In the genomic region with DNA sequence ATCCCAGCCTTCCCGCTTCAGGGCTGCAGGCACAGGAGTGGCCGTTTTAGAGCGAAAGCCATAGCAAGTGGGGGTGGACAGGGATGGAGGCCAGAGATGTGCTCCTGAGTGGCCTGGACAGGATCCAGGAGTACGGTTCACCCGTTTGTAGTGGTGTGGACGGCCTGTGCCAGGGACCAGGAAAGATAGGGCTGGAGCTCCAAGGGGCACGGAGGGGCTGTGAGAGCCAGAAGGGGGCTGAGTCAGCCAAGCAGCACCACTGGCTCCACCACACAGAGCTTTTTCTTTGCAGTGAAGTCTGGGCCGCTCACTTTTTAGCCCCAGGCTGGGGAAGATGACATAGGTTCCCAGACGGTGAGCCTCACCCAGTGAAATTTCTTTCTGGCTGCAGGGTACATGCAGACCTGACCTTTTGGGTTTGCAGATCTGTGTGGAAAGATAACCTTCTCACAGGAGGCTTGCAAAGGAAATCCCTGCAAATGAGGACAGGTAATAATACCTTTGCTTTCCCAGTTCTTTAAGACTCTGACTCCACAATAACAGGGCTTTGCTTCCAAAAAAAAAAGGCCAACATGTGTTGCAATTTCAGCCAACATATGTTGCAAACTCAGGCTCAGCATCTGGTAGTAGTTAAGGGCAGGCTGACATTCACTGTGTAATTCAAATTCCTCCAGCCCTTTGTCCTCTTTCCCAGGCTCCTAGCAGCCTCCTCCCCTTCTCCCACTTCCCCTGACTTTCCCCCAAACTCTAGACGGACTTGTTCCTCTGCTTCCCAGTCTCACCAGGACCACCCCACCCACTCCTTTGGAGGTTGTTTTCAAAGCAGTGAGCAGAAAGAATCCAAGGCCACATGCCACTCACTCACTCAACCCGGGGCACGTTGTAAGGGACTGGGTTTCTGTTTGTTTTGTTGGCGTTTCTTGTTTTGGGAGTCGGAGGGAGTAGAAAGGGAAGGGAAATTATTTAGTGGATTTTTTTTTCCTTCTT, we compare ENCODE assay signal across 8 cellular contexts. TPM values are rescaled to one million over a fixed set of nuclear protein-coding genes. Genes with fewer than 3 reads are reported as not detected.
DNase-seq lines count a peak whose midpoint lies in the region; ATAC-seq, FAIRE-seq and TF ChIP-seq lines count a peak whose summit lies in the region.

No MANE protein-coding gene starts in this region.

- peak overlapping the region; percentile 18 for H4K5ac ChIP-seq in H1 (ENCODE audit: insufficient read length, low read depth, low read length)

- no TSS peak for BruUV-seq in OCI-LY7 (replicated peaks; lab: Mats Ljungman, UMichigan)

- CTCF ChIA-PET in A549 (lab: Yijun Ruan, JAX) = interaction anchor here (0.6 to 1.9 kb wide), 12 partner anchors 10 to 103 kb away, joined by 3 to 7 read pairs (median 4); partner anchors contain the start of gene WDR35
- CTCF ChIA-PET in H1 (lab: Charles Lee; ENCODE audit: partially characterized antibody) = interaction anchor here (0.6 to 5.0 kb wide), 9 partner anchors 10 to 571 kb away, joined by 3 to 31 read pairs (median 3); no protein-coding TSS in a partner anchor
- CTCF ChIA-PET in OCI-LY7 (lab: Charles Lee; ENCODE audit: unreplicated experiment) = no interaction called here
- CTCF ChIA-PET in naive thymus-derived CD4-positive, alpha-beta T cell (lab: Charles Lee) = no interaction called here

- 0 out of 7 replicates have a peak overlapping the region, but pooled peaks of 1 of the 4 experiments have one; percentile 20 for H3K9ac ChIP-seq in H1 (replicated peaks in 1 of 4; ENCODE audit: extremely low read depth in 1 of 4, low read depth in 3 of 4, low read length in 3 of 4)

- no peak overlapping the region for H3K14ac ChIP-seq in H1 (ENCODE audit: insufficient read length)

- H3K36me3 Mint-ChIP-seq in naive thymus-derived CD4-positive, alpha-beta T cell = peaks cover 0 to 3% (median 0%) of the 10 kb centered on the region in 5 donors

- FAIRE-seq in A549 (lab: Jason Lieb, UNC) (no peak), H1 (lab: Jason Lieb, UNC) (no peak)

- no peaks in the 10 kb centered on the region for H3K9me2 ChIP-seq in OCI-LY7 (ENCODE audit: insufficient read depth, low read length)

- H3K23me2 ChIP-seq in H1 (ENCODE audit: low read depth, low read length) = no peaks in the 10 kb centered on the region

- H3K4me3 Mint-ChIP-seq in naive thymus-derived CD4-positive, alpha-beta T cell = no peak overlapping the region

- H2BK12ac ChIP-seq in H1 (ENCODE audit: low read depth, low read length) = peak overlapping the region; percentile 77; the same call in 1 of the 2 replicates

- TF ChIP-seq RAD21 in A549 (conservative IDR thresholded peaks at IDR 0.05 in 1 of 2, IDR thresholded peaks at IDR 0.05 in 1 of 2) (peak in 1 of 2 experiments; percentile 30; a peak in 1 of 5 replicates), H1 (IDR thresholded peaks at IDR 0.05 in 1 of 2, conservative IDR thresholded peaks at IDR 0.05 in 1 of 2; ENCODE audit: low read depth in 2 of 2, low read length in 2 of 2) (no peak)

- peaks cover 0 to 4% (median 0%) of the 10 kb centered on the region in 7 donors for H3K4me1 Mint-ChIP-seq in naive thymus-derived CD4-positive, alpha-beta T cell

- H3K18ac ChIP-seq in H1 (ENCODE audit: extremely low read depth, low read length) = peak overlapping the region; percentile 86

- no peak overlapping the region for H3K4ac ChIP-seq in H1 (replicated peaks; ENCODE audit: insufficient read length, low read depth, low read length)

- no peak overlapping the region for H3K23ac ChIP-seq in H1 (ENCODE audit: insufficient read length)

- H3K4me1 ChIP-seq in A549 (peaks cover 47% of the 10 kb centered on the region), H1 (replicated peaks in 1 of 4; ENCODE audit: control insufficient read depth in 3 of 4, insufficient read depth in 4 of 4, low read length in 3 of 4) (peaks cover 0 to 9% (median 5%) of the 10 kb centered on the region in 4 experiments; a peak in 6 of 7 replicates), mucosa of descending colon (ENCODE audit: low read depth) (peaks cover 2% of the 10 kb centered on the region), OCI-LY7 (ENCODE audit: insufficient read depth, low read length, poor library complexity, severe bottlenecking) (no peaks in the 10 kb centered on the region)
- H3K4me1 ChIP-seq in naive thymus-derived CD4-positive, alpha-beta T cell (ENCODE audit: control insufficient read depth in 2 of 2, insufficient read depth in 2 of 2, low read length in 2 of 2) = no peaks in the 10 kb centered on the region

- H3K4me2 ChIP-seq in A549 = peak overlapping the region; percentile 62
- peak overlapping the region; percentile 40 to 51; a peak in 2 of 4 replicates for H3K4me2 ChIP-seq in H1 (ENCODE audit: insufficient read depth in 1 of 2, low read depth in 2 of 2, low read length in 2 of 2)
- H3K4me2 ChIP-seq in OCI-LY7 (ENCODE audit: low read length) = no peak overlapping the region

- H3K27ac ChIP-seq in A549 (peak overlapping the region; percentile 85 to 88), H1 (ENCODE audit: low read depth, low read length) (no peak overlapping the region), OCI-LY7 (ENCODE audit: low read depth, low read length, poor library complexity, severe bottlenecking) (no peak overlapping the region)
- H3K27ac ChIP-seq in naive thymus-derived CD4-positive, alpha-beta T cell (ENCODE audit: low read depth, low read length) = no peak overlapping the region

- H4K8ac ChIP-seq in H1 (ENCODE audit: extremely low read depth, insufficient read depth, low read length) = peak overlapping the region; percentile 85

- peaks cover 0 to 13% (median 4%) of the 10 kb centered on the region in 5 donors for H3K27me3 Mint-ChIP-seq in naive thymus-derived CD4-positive, alpha-beta T cell

- H3K9me3 ChIP-seq in A549 (peaks cover 8% of the 10 kb centered on the region; the same call in 1 of the 3 replicates), H1 (ENCODE audit: insufficient read depth in 2 of 2, low read depth in 1 of 2, low read length in 1 of 2) (no peaks in the 10 kb centered on the region), mucosa of descending colon (no peaks in the 10 kb centered on the region), OCI-LY7 (ENCODE audit: low read length) (no peaks in the 10 kb centered on the region)
- no peaks in the 10 kb centered on the region for H3K9me3 ChIP-seq in naive thymus-derived CD4-positive, alpha-beta T cell (ENCODE audit: control insufficient read depth in 2 of 3, low read length in 3 of 3)

- no peak for TF ChIP-seq POLR2A in A549 (IDR thresholded peaks at IDR 0.05; ENCODE audit: low read length)
- TF ChIP-seq POLR2A in H1 (IDR thresholded peaks at IDR 0.05; ENCODE audit: control extremely low read depth in 1 of 2, low read depth in 2 of 2, low read length in 2 of 2) = no peak; a peak in 1 of 3 replicates

- peak overlapping the region; percentile 94 for H4K91ac ChIP-seq in H1 (replicated peaks; ENCODE audit: insufficient read length, low read length)

- no peaks in the 10 kb centered on the region for H3K36me3 ChIP-seq in H1 (ENCODE audit: control insufficient read depth in 2 of 4, insufficient read depth in 4 of 4, low read length in 3 of 4)
- H3K36me3 ChIP-seq in mucosa of descending colon (ENCODE audit: low read depth) = no peaks in the 10 kb centered on the region
- H3K36me3 ChIP-seq in OCI-LY7 (ENCODE audit: insufficient read depth, low read length) = no peaks in the 10 kb centered on the region
- H3K36me3 ChIP-seq in naive thymus-derived CD4-positive, alpha-beta T cell (ENCODE audit: control insufficient read depth in 2 of 3, insufficient read depth in 3 of 3, low read length in 3 of 3) = no peaks in the 10 kb centered on the region

- intact Hi-C loops in mucosa of descending colon (cut with DNase I, micrococcal nuclease) = no loop called here
- intact Hi-C loops in OCI-LY7 (cut with micrococcal nuclease; ENCODE audit: unreplicated experiment) = no loop called here
- intact Hi-C loops in naive thymus-derived CD4-positive, alpha-beta T cell (cut with micrococcal nuclease) = no loop called here

- peak overlapping the region; percentile 27; the same call in 1 of the 2 replicates for H2BK5ac ChIP-seq in H1 (ENCODE audit: low read depth, low read length)

- POLR2A ChIA-PET in A549 (lab: Yijun Ruan, JAX) (interaction anchor here (0.6 to 3.1 kb wide), 5 partner anchors 20 to 162 kb away, joined by 4 to 30 read pairs (median 4); partner anchors contain the start of genes LAPTM4A and WDR35), H1 (lab: Charles Lee; ENCODE audit: partially characterized antibody) (interaction anchor here (0.8 to 1.8 kb wide), 4 partner anchors 17 to 58 kb away, joined by 3 to 4 read pairs (median 3); no protein-coding TSS in a partner anchor), OCI-LY7 (lab: Charles Lee) (no interaction called here)
- POLR2A ChIA-PET in naive thymus-derived CD4-positive, alpha-beta T cell (lab: Charles Lee) = no interaction called here

- H2BK15ac ChIP-seq in H1 (ENCODE audit: low read length) = no peak overlapping the region

- H3K27ac Mint-ChIP-seq in naive thymus-derived CD4-positive, alpha-beta T cell = no peak overlapping the region

- no peaks in the 10 kb centered on the region for H3K27me3 ChIP-seq in H1 (replicated peaks in 1 of 4; ENCODE audit: control insufficient read depth in 3 of 4, extremely low read depth in 1 of 4, insufficient read depth in 3 of 4, low read length in 3 of 4)
- H3K27me3 ChIP-seq in naive thymus-derived CD4-positive, alpha-beta T cell (ENCODE audit: control insufficient read depth in 2 of 2, insufficient read depth in 2 of 2, low read length in 2 of 2) = no peaks in the 10 kb centered on the region

- TF ChIP-seq EP300 in A549 (IDR thresholded peaks at IDR 0.05) = peak in 1 of 2 experiments; percentile 70; a peak in 2 of 5 replicates
- TF ChIP-seq EP300 in H1 (IDR thresholded peaks at IDR 0.05; ENCODE audit: borderline replicate concordance in 1 of 2, low read depth in 2 of 2, low read length in 2 of 2) = no peak

- H3K4me3 ChIP-seq in A549 = no peak overlapping the region
- no peak overlapping the region for H3K4me3 ChIP-seq in H1 (ENCODE audit: extremely low read depth in 1 of 4, insufficient read depth in 2 of 4, low read depth in 3 of 4, low read length in 4 of 4)
- H3K4me3 ChIP-seq in mucosa of descending colon = no peak overlapping the region
- H3K4me3 ChIP-seq in OCI-LY7 (ENCODE audit: low read depth, low read length, poor library complexity, severe bottlenecking) = no peak overlapping the region
- H3K4me3 ChIP-seq in naive thymus-derived CD4-positive, alpha-beta T cell (ENCODE audit: low read length) = no peak overlapping the region

- no peaks in the 10 kb centered on the region for H3K79me2 ChIP-seq in H1 (ENCODE audit: control insufficient read depth in 1 of 2, insufficient read depth in 2 of 2, low read length in 2 of 2)
- H3K79me2 ChIP-seq in OCI-LY7 (ENCODE audit: insufficient read depth, low read depth, low read length) = no peaks in the 10 kb centered on the region

- H4K20me1 ChIP-seq in H1 (replicated peaks in 1 of 2; ENCODE audit: control insufficient read depth in 1 of 2, insufficient read depth in 2 of 2, low read length in 2 of 2) (no peaks in the 10 kb centered on the region), OCI-LY7 (ENCODE audit: insufficient read depth, low read length) (no peaks in the 10 kb centered on the region)

- H3K9me3 Mint-ChIP-seq in naive thymus-derived CD4-positive, alpha-beta T cell = peaks cover 0 to 6% (median 0%) of the 10 kb centered on the region in 11 donors

- H3K56ac ChIP-seq in H1 (replicated peaks; ENCODE audit: insufficient read length, low read depth, low read length) = no peak overlapping the region

- ATAC-seq in A549 (peak; percentile 87 to 92), mucosa of descending colon (peak; percentile 59)
- no peak for ATAC-seq in naive thymus-derived CD4-positive, alpha-beta T cell

- H2BK20ac ChIP-seq in H1 (ENCODE audit: low read length) = 0 out of 2 replicates have a peak overlapping the region, but pooled peaks have one; percentile 62

- DNase-seq in A549 (ENCODE audit: low read depth in 1 of 2, low spot score in 1 of 2) (peak; percentile 59 to 84), NCI-H1694 treated with DMSO at 0.1 percent for 48 hours (lab: John Stamatoyannopoulos, UW) (peak; percentile 94), H1 (ENCODE audit: low read depth in 1 of 2, low spot score in 2 of 2) (peak; percentile 21 to 54), mucosa of descending colon (no peak), RPMI8226 (no peak), OCI-LY7 (ENCODE audit: low spot score) (no peak), DMS153 (lab: John Stamatoyannopoulos, UW) (no peak)
- no peak for DNase-seq in naive thymus-derived CD4-positive, alpha-beta T cell

- TF ChIP-seq CTCF in A549 (IDR thresholded peaks at IDR 0.05) (no peak), H1 (IDR thresholded peaks at IDR 0.05; ENCODE audit: control extremely low read depth in 1 of 3, insufficient read depth in 1 of 3, low read depth in 1 of 3, low read length in 3 of 3) (no peak), mucosa of descending colon (IDR thresholded peaks at IDR 0.05) (no peak), OCI-LY7 (conservative IDR thresholded peaks at IDR 0.05; ENCODE audit: low read length) (no peak)

- no peak overlapping the region for H2AK5ac ChIP-seq in H1 (ENCODE audit: low read depth, low read length)

- H2AFZ ChIP-seq in H1 (ENCODE audit: low read length) (peak overlapping the region; percentile 100), OCI-LY7 (ENCODE audit: low read length) (no peak overlapping the region)

- H3K79me1 ChIP-seq in H1 (ENCODE audit: low read depth, low read length) = no peaks in the 10 kb centered on the region

- 20% methylated on average over 14 of the region's 14 CpGs for WGBS in A549 (ENCODE audit: missing lambda C conversion rate)
- 63% methylated on average over 14 of the region's 14 CpGs; no CpG with 5 or more reads in 1 of the 2 experiments for WGBS in H1 (ENCODE audit: extremely low coverage in 1 of 2, insufficient coverage in 1 of 2, insufficient read length in 1 of 2, insufficient replicate concordance in 2 of 2, low coverage in 1 of 2, low lambda C conversion rate in 2 of 2, missing lambda C conversion rate in 1 of 2), 2 experiments

- no peak overlapping the region for H2BK120ac ChIP-seq in H1 (replicated peaks; ENCODE audit: low read depth, low read length)

RNA-seq across cellular contexts. Expression of gene LAPTM4A, which starts 20.3 kb away (rescaled TPM):
- polyA plus RNA-seq in A549 (2011; rRNA removed) = 509 and 655 TPM in 2 replicates
- 170 and 174 TPM in 2 replicates for polyA plus RNA-seq in A549 (2012; cell fraction: cytosol; rRNA removed)
- 95.3 and 126 TPM in 2 replicates for polyA plus RNA-seq in A549 (2012; cell fraction: nucleus; rRNA removed)
- polyA plus RNA-seq in A549 (2017; fragmentation: RNase III; extraction: RNeasy Plus Mini Kit Qiagen cat#74134 plus additional on column Dnase treatment) = 225 to 284 TPM (median 275 TPM) in 3 replicates
- polyA minus RNA-seq in A549 (2011; rRNA and poly(A)+ RNA removed) = 110 and 132 TPM in 2 replicates
- total RNA-seq in H1 (2021; fragmentation: NEBNext Ultra II Directional; extraction: Animal tissue kit (Norgen Biotek cat#: 25700)) = 187 and 193 TPM in 2 replicates
- 274 and 419 TPM in 2 replicates for polyA plus RNA-seq in H1 (2011; rRNA removed)
- 356 TPM for polyA plus RNA-seq in H1 (2011; cell fraction: cytosol; rRNA removed)
- 97.9 TPM for polyA plus RNA-seq in H1 (2011; cell fraction: nucleus; rRNA removed)
- polyA plus RNA-seq in H1 (2012, experiment 1 of 2) = 173 to 209 TPM (median 191 TPM) in 4 replicates
- 211 TPM for polyA plus RNA-seq in H1 (2012, experiment 2 of 2)
- polyA plus RNA-seq in H1 (2013, experiment 1 of 2) = 526 TPM
- polyA plus RNA-seq in H1 (2013, experiment 2 of 2) = 580 TPM
- 183 and 197 TPM in 2 replicates for polyA minus RNA-seq in H1 (2011; rRNA and poly(A)+ RNA removed)
- polyA minus RNA-seq in H1 (2011; cell fraction: cytosol; rRNA and poly(A)+ RNA removed) = 90.7 TPM
- polyA minus RNA-seq in H1 (2011; cell fraction: nucleus; rRNA and poly(A)+ RNA removed) = 57.7 TPM
- 100 to 1,000 TPM; 160 to 210 (median 181) TPM for total RNA-seq in mucosa of descending colon
- 6.5 and 8.4 TPM in 2 replicates for total RNA-seq in OCI-LY7 (2014; rRNA removed; shearing (Covaris generic))
- 26.2 and 29.2 TPM in 2 replicates for total RNA-seq in OCI-LY7 (2022)
- 10 to 100 TPM; 32.3 to 78.2 (median 48.7) TPM for total RNA-seq in naive thymus-derived CD4-positive, alpha-beta T cell
- 100 to 1,000 TPM; 103 to 106 TPM for polyA plus RNA-seq in naive thymus-derived CD4-positive, alpha-beta T cell

RNA-seq across cellular contexts. Expression of gene MATN3, which starts 59.2 kb away (rescaled TPM):
- polyA plus RNA-seq in A549 (2011; rRNA removed) = 16.8 and 21.1 TPM in 2 replicates
- polyA plus RNA-seq in A549 (2012; cell fraction: cytosol; rRNA removed) = 10.2 and 11.0 TPM in 2 replicates
- polyA plus RNA-seq in A549 (2012; cell fraction: nucleus; rRNA removed) = 11.2 and 12.3 TPM in 2 replicates
- polyA plus RNA-seq in A549 (2017; fragmentation: RNase III; extraction: RNeasy Plus Mini Kit Qiagen cat#74134 plus additional on column Dnase treatment) = 11.2 to 17.2 TPM (median 14.2 TPM) in 3 replicates
- polyA minus RNA-seq in A549 (2011; rRNA and poly(A)+ RNA removed) = 7.5 and 7.6 TPM in 2 replicates
- 9.7 and 9.9 TPM in 2 replicates for total RNA-seq in H1 (2021; fragmentation: NEBNext Ultra II Directional; extraction: Animal tissue kit (Norgen Biotek cat#: 25700))
- 3.0 TPM in 2 replicates for polyA plus RNA-seq in H1 (2011; rRNA removed)
- polyA plus RNA-seq in H1 (2011; cell fraction: cytosol; rRNA removed) = 5.2 TPM
- polyA plus RNA-seq in H1 (2011; cell fraction: nucleus; rRNA removed) = 6.1 TPM
- polyA plus RNA-seq in H1 (2012, experiment 1 of 2) = 6.6 to 9.2 TPM (median 8.0 TPM) in 4 replicates
- polyA plus RNA-seq in H1 (2012, experiment 2 of 2) = 3.2 TPM
- 11.5 TPM for polyA plus RNA-seq in H1 (2013, experiment 1 of 2)
- 12.9 TPM for polyA plus RNA-seq in H1 (2013, experiment 2 of 2)
- polyA minus RNA-seq in H1 (2011; rRNA and poly(A)+ RNA removed) = 5.3 and 6.6 TPM in 2 replicates
- 4.6 TPM for polyA minus RNA-seq in H1 (2011; cell fraction: cytosol; rRNA and poly(A)+ RNA removed)
- polyA minus RNA-seq in H1 (2011; cell fraction: nucleus; rRNA and poly(A)+ RNA removed) = 6.7 TPM
- total RNA-seq in mucosa of descending colon = under 1 TPM in 2 of 3 donors, not detected in 1; 0.70 to 0.89 TPM
- not detected in 2 replicates for total RNA-seq in OCI-LY7 (2014; rRNA removed; shearing (Covaris generic))
- total RNA-seq in OCI-LY7 (2022) = not detected in 2 replicates
- not detected for total RNA-seq in naive thymus-derived CD4-positive, alpha-beta T cell
- polyA plus RNA-seq in naive thymus-derived CD4-positive, alpha-beta T cell = not detected

Comparison
In these comparisons a context has a peak if more than half of its experiments do, and no peak if none do; other contexts are left out.
1. DNase-seq: peak in A549 (2 of 2), NCI-H1694 treated with DMSO at 0.1 percent for 48 hours (single experiment) and H1 (2 of 2); none in mucosa of descending colon (0 of 3), RPMI8226 (single experiment), OCI-LY7 (single experiment), DMS153 (single experiment) and naive thymus-derived CD4-positive, alpha-beta T cell (0 of 9).
2. H3K27ac ChIP-seq: peak in A549 (2 of 2); none in H1 (single experiment), OCI-LY7 (single experiment) and naive thymus-derived CD4-positive, alpha-beta T cell (single experiment).
3. CTCF ChIA-PET loops: an anchor here in A549 (0.6 to 1.9 kb wide) and H1 (0.6 to 5.0 kb wide); none called in OCI-LY7 and naive thymus-derived CD4-positive, alpha-beta T cell.
4. POLR2A ChIA-PET loops: an anchor here in A549 (0.6 to 3.1 kb wide) and H1 (0.8 to 1.8 kb wide); none called in OCI-LY7 and naive thymus-derived CD4-positive, alpha-beta T cell.
5. Of the 18 proteins assayed by ChIP-seq in both H1 and A549: peak only in H1: none; only in A549: JUN and MAFK; in both: CEBPB and MAX; in neither: 12; mixed calls (peak in some experiments, not most) for 2.